ENCODE assay signal across 30 cellular contexts in genomic region chr10:121574519-121575170, GRCh38. TPM values are rescaled to one million over a fixed set of nuclear protein-coding genes. Genes with fewer than 3 reads are reported as not detected.
DNase-seq lines count a peak whose midpoint lies in the region; ATAC-seq, FAIRE-seq and TF ChIP-seq lines count a peak whose summit lies in the region.
"Had no signal": no experiment of that assay in that cellular context is flagged by ENCODE, and none has a peak within 500 bp of the region (broad histone marks: within the 10 kb centered on the region; RNA-seq: fewer than 3 reads in every experiment).

No MANE protein-coding gene starts in this region.

- no peak overlapping the region for H3K4me3 ChIP-seq in astrocyte (ENCODE audit: insufficient read depth, low read depth, low read length)
- H3K4me3 ChIP-seq in esophagus squamous epithelium: peak overlapping the region in 1 of 4 donors; percentile 3
- H3K4me3 ChIP-seq: adrenal gland, body of pancreas, dorsolateral prefrontal cortex, thyroid gland had no signal

- TF ChIP-seq POLR2A in esophagus squamous epithelium (IDR thresholded peaks at IDR 0.05): no peak

- no peaks in the 10 kb centered on the region for H3K4me1 ChIP-seq in astrocyte (ENCODE audit: insufficient read depth, low read length)
- peaks cover 8 to 81% (median 38%) of the 10 kb centered on the region in 3 donors for H3K4me1 ChIP-seq in esophagus squamous epithelium

- intact Hi-C loops in esophagus squamous epithelium (cut with DNase I): no loop called here

- TF ChIP-seq CTCF in astrocyte (IDR thresholded peaks at IDR 0.05; ENCODE audit: insufficient read depth, low read depth, low read length) (no peak), esophagus squamous epithelium (IDR thresholded peaks at IDR 0.05) (no peak), progenitor cell of endocrine pancreas (IDR thresholded peaks at IDR 0.05; ENCODE audit: unreplicated experiment) (no peak)

- ATAC-seq in HG03097 (IDR thresholded peaks at IDR 0.05; ENCODE audit: low FRiP score, unreplicated experiment) (no peak), HG03342 (IDR thresholded peaks at IDR 0.05; ENCODE audit: unreplicated experiment) (no peak)
- ATAC-seq in stimulated activated effector memory CD8-positive, alpha-beta T cell treated with anti-CD3 and anti-CD28 coated beads, Interleukin-12 subunit alpha, Interleukin-12 subunit beta, amount 100 ng/mL, for 72 hours: no peak
- ATAC-seq: activated CD8-positive, alpha-beta T cell treated with anti-CD3 and anti-CD28 coated beads for 36 hours; body of pancreas; stimulated activated naive CD8-positive, alpha-beta T cell treated with anti-CD3 and anti-CD28 coated beads, Interleukin-15, Interleukin-2, amounts not matched to agents 100 U/mL and 50 U/mL, for 24 hours had no signal

- H3K36me3 ChIP-seq in astrocyte (ENCODE audit: insufficient read depth, low read length) (no peaks in the 10 kb centered on the region), esophagus squamous epithelium (no peaks in the 10 kb centered on the region)
- H3K36me3 ChIP-seq: adrenal gland, thyroid gland had no signal

- no peaks in the 10 kb centered on the region for H3K79me2 ChIP-seq in astrocyte (ENCODE audit: insufficient read depth, low read length)

- H3K9me3 ChIP-seq in astrocyte (ENCODE audit: insufficient read depth, low read depth, low read length): no peaks in the 10 kb centered on the region
- H3K9me3 ChIP-seq in esophagus squamous epithelium: no peaks in the 10 kb centered on the region
- H3K9me3 ChIP-seq: adrenal gland, body of pancreas, thyroid gland had no signal

- no peaks in the 10 kb centered on the region for H3K27me3 Mint-ChIP-seq in astrocyte (ENCODE audit: low read depth, unreplicated experiment)
- H3K27me3 Mint-ChIP-seq in progenitor cell of endocrine pancreas: no peaks in the 10 kb centered on the region
- H3K27me3 Mint-ChIP-seq: activated CD8-positive, alpha-beta T cell treated with anti-CD3 and anti-CD28 coated beads for 36 hours; activated naive CD4-positive, alpha-beta T cell treated with anti-CD3 and anti-CD28 coated beads, Interleukin-2, amount 10 ng/mL, durations not matched to agents 7 days and 5 days had no signal

- H3K9me3 Mint-ChIP-seq in astrocyte (ENCODE audit: unreplicated experiment) (no peaks in the 10 kb centered on the region), progenitor cell of endocrine pancreas (ENCODE audit: low read depth) (no peaks in the 10 kb centered on the region)
- no peaks in the 10 kb centered on the region for H3K9me3 Mint-ChIP-seq in stimulated activated effector memory CD8-positive, alpha-beta T cell treated with anti-CD3 and anti-CD28 coated beads, Interleukin-12 subunit alpha, Interleukin-12 subunit beta, amount 100 ng/mL, for 72 hours
- H3K9me3 Mint-ChIP-seq: activated CD8-positive, alpha-beta T cell treated with anti-CD3 and anti-CD28 coated beads for 36 hours; activated T-helper 1 cell treated with anti-CD3 and anti-CD28 coated beads, Interleukin-12 subunit alpha, Interleukin-12 subunit beta, Interleukin-2, Interleukin-4 antibody, amounts not matched to agents 30 ng/mL and 10 ng/mL and 1 ng/mL, durations not matched to agents 14 hours and 24 hours and 36 hours; nephron had no signal

- H3K4me1 Mint-ChIP-seq in astrocyte (ENCODE audit: low read depth, unreplicated experiment) (peaks cover 39% of the 10 kb centered on the region), progenitor cell of endocrine pancreas (ENCODE audit: low read depth) (peaks cover 46% of the 10 kb centered on the region)
- H3K4me1 Mint-ChIP-seq in stimulated activated effector memory CD8-positive, alpha-beta T cell treated with anti-CD3 and anti-CD28 coated beads, Interleukin-12 subunit alpha, Interleukin-12 subunit beta, amount 100 ng/mL, for 72 hours: peaks cover 6% of the 10 kb centered on the region
- H3K4me1 Mint-ChIP-seq: activated naive CD4-positive, alpha-beta T cell treated with anti-CD3 and anti-CD28 coated beads, Interleukin-2, amount 10 ng/mL, durations not matched to agents 7 days and 5 days had no signal

- H2AFZ ChIP-seq in astrocyte (ENCODE audit: low read depth, low read length): no peak overlapping the region

- no peak overlapping the region for H3K4me2 ChIP-seq in astrocyte (ENCODE audit: low read length)

- H3K27me3 ChIP-seq in astrocyte (ENCODE audit: insufficient read depth, low read length) (no peaks in the 10 kb centered on the region), esophagus squamous epithelium (no peaks in the 10 kb centered on the region)
- H3K27me3 ChIP-seq: adrenal gland, body of pancreas, thyroid gland had no signal

- no peak overlapping the region for H3K27ac ChIP-seq in astrocyte (ENCODE audit: low read depth, low read length)
- H3K27ac ChIP-seq in esophagus squamous epithelium: peak overlapping the region in 3 of 4 donors; percentile 58 to 73 (median 61)
- H3K27ac ChIP-seq: body of pancreas, thyroid gland had no signal

- H3K27ac Mint-ChIP-seq in astrocyte (ENCODE audit: unreplicated experiment) (peak overlapping the region; percentile 18), progenitor cell of endocrine pancreas (peak overlapping the region; percentile 7)
- no peak overlapping the region for H3K27ac Mint-ChIP-seq in stimulated activated effector memory CD8-positive, alpha-beta T cell treated with anti-CD3 and anti-CD28 coated beads, Interleukin-12 subunit alpha, Interleukin-12 subunit beta, amount 100 ng/mL, for 72 hours
- H3K27ac Mint-ChIP-seq: activated CD8-positive, alpha-beta T cell treated with anti-CD3 and anti-CD28 coated beads for 36 hours; activated naive CD4-positive, alpha-beta T cell treated with anti-CD3 and anti-CD28 coated beads, Interleukin-2, amount 10 ng/mL, durations not matched to agents 7 days and 5 days; activated T-helper 1 cell treated with anti-CD3 and anti-CD28 coated beads, Interleukin-12 subunit alpha, Interleukin-12 subunit beta, Interleukin-2, Interleukin-4 antibody, amounts not matched to agents 30 ng/mL and 10 ng/mL and 1 ng/mL, durations not matched to agents 14 hours and 24 hours and 36 hours had no signal

- DNase-seq in astrocyte (ENCODE audit: low read depth) (no peak), esophagus squamous epithelium (lab: John Stamatoyannopoulos, UW) (no peak), progenitor cell of endocrine pancreas (ENCODE audit: low spot score, unreplicated experiment) (no peak), urothelium cell line (ENCODE audit: low spot score) (no peak)
- DNase-seq in stimulated activated effector memory CD8-positive, alpha-beta T cell treated with anti-CD3 and anti-CD28 coated beads, Interleukin-12 subunit alpha, Interleukin-12 subunit beta, amount 100 ng/mL, for 72 hours (ENCODE audit: low spot score in 2 of 2): no peak
- DNase-seq: activated CD8-positive, alpha-beta memory T cell treated with anti-CD3 and anti-CD28 coated beads, Interleukin-2, amount 50 U/mL, for 48 hours; activated CD8-positive, alpha-beta T cell treated with anti-CD3 and anti-CD28 coated beads for 36 hours; activated naive CD4-positive, alpha-beta T cell treated with anti-CD3 and anti-CD28 coated beads, Interleukin-2, amount 10 ng/mL, durations not matched to agents 7 days and 5 days; adrenal gland; body of pancreas; C1 segment of cervical spinal cord; DMS153; dorsolateral prefrontal cortex; HCEC 1CT; NCI-H187; NCI-H446 treated with DMSO at 0.1 percent for 48 hours; NCI-H774; retina; SIG-M5; stimulated activated CD4-positive, alpha-beta T cell treated with anti-CD3 and anti-CD28 coated beads, Interleukin-1b, Interleukin-23, amount 100 ng/mL, for 48 hours; stimulated activated naive CD8-positive, alpha-beta T cell treated with anti-CD3 and anti-CD28 coated beads, Interleukin-15, Interleukin-2, amounts not matched to agents 100 U/mL and 50 U/mL, for 24 hours; thyroid gland had no signal

- no peak overlapping the region for H3K9ac ChIP-seq in astrocyte (ENCODE audit: low read length)

- no peak overlapping the region for H3K4me3 Mint-ChIP-seq in astrocyte (ENCODE audit: unreplicated experiment)
- no peak overlapping the region for H3K4me3 Mint-ChIP-seq in progenitor cell of endocrine pancreas (ENCODE audit: low read depth)
- H3K4me3 Mint-ChIP-seq in stimulated activated effector memory CD8-positive, alpha-beta T cell treated with anti-CD3 and anti-CD28 coated beads, Interleukin-12 subunit alpha, Interleukin-12 subunit beta, amount 100 ng/mL, for 72 hours: no peak overlapping the region
- H3K4me3 Mint-ChIP-seq: activated CD8-positive, alpha-beta T cell treated with anti-CD3 and anti-CD28 coated beads for 36 hours; activated naive CD4-positive, alpha-beta T cell treated with anti-CD3 and anti-CD28 coated beads, Interleukin-2, amount 10 ng/mL, durations not matched to agents 7 days and 5 days; activated T-helper 1 cell treated with anti-CD3 and anti-CD28 coated beads, Interleukin-12 subunit alpha, Interleukin-12 subunit beta, Interleukin-2, Interleukin-4 antibody, amounts not matched to agents 30 ng/mL and 10 ng/mL and 1 ng/mL, durations not matched to agents 14 hours and 24 hours and 36 hours; nephron had no signal

- H3K36me3 Mint-ChIP-seq in astrocyte (ENCODE audit: low read depth, unreplicated experiment) (no peaks in the 10 kb centered on the region), progenitor cell of endocrine pancreas (ENCODE audit: insufficient read depth) (peaks cover 13% of the 10 kb centered on the region)
- H3K36me3 Mint-ChIP-seq in stimulated activated effector memory CD8-positive, alpha-beta T cell treated with anti-CD3 and anti-CD28 coated beads, Interleukin-12 subunit alpha, Interleukin-12 subunit beta, amount 100 ng/mL, for 72 hours: no peaks in the 10 kb centered on the region
- H3K36me3 Mint-ChIP-seq: activated naive CD4-positive, alpha-beta T cell treated with anti-CD3 and anti-CD28 coated beads, Interleukin-2, amount 10 ng/mL, durations not matched to agents 7 days and 5 days had no signal

- FAIRE-seq in astrocyte (lab: Jason Lieb, UNC): no peak
- FAIRE-seq in urothelium cell line (lab: Jason Lieb, UNC): peak; percentile 32
- FAIRE-seq: endometrium, GM18507, islet of Langerhans had no signal

- no peaks in the 10 kb centered on the region for H4K20me1 ChIP-seq in astrocyte (ENCODE audit: insufficient read depth, low read length)

- WGBS in esophagus squamous epithelium, 2 donors: 34 to 41% methylated on average over 14 of the region's 14 CpGs

RNA-seq across cellular contexts. Expression of gene FGFR2, which starts 23.6 kb away (rescaled TPM):
- total RNA-seq in astrocyte (10.6 and 11.8 TPM in 2 replicates), esophagus squamous epithelium (10 to 100 TPM; 22.5 to 58.0 (median 44.4) TPM), progenitor cell of endocrine pancreas (146 and 149 TPM in 2 replicates)
- total RNA-seq: activated CD8-positive, alpha-beta T cell treated with anti-CD3 and anti-CD28 coated beads for 36 hours; activated T-helper 1 cell treated with anti-CD3 and anti-CD28 coated beads, Interleukin-12 subunit alpha, Interleukin-12 subunit beta, Interleukin-2, Interleukin-4 antibody, amounts not matched to agents 30 ng/mL and 10 ng/mL and 1 ng/mL, durations not matched to agents 14 hours and 24 hours and 36 hours; mononuclear cell had no signal
